In genomic region chr2:27954261-27954673, GRCh38 we compare ENCODE assay signal across 10 cellular contexts.
A peak's percentile ranks its signal among the peaks of the same experiment; 100 is the strongest.
DNase-seq lines count a peak whose midpoint lies in the region; ATAC-seq and TF ChIP-seq lines count a peak whose summit lies in the region.
"Had no signal": no experiment of that assay in that cellular context is flagged by ENCODE, and none has a peak within 500 bp of the region (broad histone marks: within the 10 kb centered on the region; RNA-seq: fewer than 3 reads in every experiment).

No MANE protein-coding gene starts in this region.

- H4K20me1 ChIP-seq in Loucy (ENCODE audit: insufficient read depth, low read length, poor library complexity, severe bottlenecking), result no peaks in the 10 kb centered on the region

- H3K9ac ChIP-seq in Loucy (ENCODE audit: low read depth, low read length, poor library complexity, severe bottlenecking), result peak overlapping the region; percentile 75

- H3K27ac Mint-ChIP-seq in natural killer cell, result peak overlapping the region; percentile 44 to 76

- in situ Hi-C loops in ACHN (cut with HindIII; ENCODE audit: low pct_ligation_motif_present, low pct_unique_long_range_greater_than_20kb, low sequenced_read_pairs), result no loop called here

- H3K36me3 ChIP-seq in Loucy (ENCODE audit: insufficient read depth, low read length), result no peaks in the 10 kb centered on the region

- no peaks in the 10 kb centered on the region for H3K27me3 Mint-ChIP-seq in natural killer cell (ENCODE audit: low read depth in 2 of 2)
- H3K27me3 Mint-ChIP-seq: naive B cell had no signal

- H3K9me3 Mint-ChIP-seq in natural killer cell, result no peaks in the 10 kb centered on the region

- H3K4me1 ChIP-seq in Loucy (ENCODE audit: insufficient read depth, low read length, poor library complexity, severe bottlenecking), result peaks cover 79% of the 10 kb centered on the region

- H3K4me3 Mint-ChIP-seq in natural killer cell, result no peak overlapping the region

- H3K9me3 ChIP-seq in Loucy (ENCODE audit: insufficient read depth, low read depth, low read length), result peaks cover 5% of the 10 kb centered on the region; the same call in 1 of the 2 replicates

- ATAC-seq in natural killer cell (no peak), HG03520 (IDR thresholded peaks at IDR 0.05; ENCODE audit: unreplicated experiment) (no peak)

- H3K27me3 ChIP-seq in Loucy (ENCODE audit: insufficient read depth, low read length, poor library complexity, severe bottlenecking), result no peaks in the 10 kb centered on the region

- peak overlapping the region; percentile 77 for H3K4me2 ChIP-seq in Loucy (ENCODE audit: low read depth, low read length, poor library complexity, severe bottlenecking)

- H3K36me3 Mint-ChIP-seq in natural killer cell, result no peaks in the 10 kb centered on the region

- H3K4me1 Mint-ChIP-seq in natural killer cell, result peaks cover 48 to 73% of the 10 kb centered on the region in 2 donors

- no peak for TF ChIP-seq CTCF in Loucy (conservative IDR thresholded peaks at IDR 0.05; ENCODE audit: low read length)
- no peak for TF ChIP-seq CTCF in cardiac fibroblast (IDR thresholded peaks at IDR 0.05; ENCODE audit: low read depth, low read length)
- no peak for TF ChIP-seq CTCF in natural killer cell (IDR thresholded peaks at IDR 0.05)

- H3K9me2 ChIP-seq in Loucy (replicated peaks; ENCODE audit: low read depth, low read length), result no peaks in the 10 kb centered on the region

- H3K79me2 ChIP-seq in Loucy (ENCODE audit: insufficient read depth, low read length), result peaks cover 36% of the 10 kb centered on the region

- H3F3A ChIP-seq in Loucy (ENCODE audit: low read depth), result peaks cover 18% of the 10 kb centered on the region

- H3K4me3 ChIP-seq in Loucy (ENCODE audit: low read length, poor library complexity, severe bottlenecking) (peak overlapping the region; percentile 54), cardiac fibroblast (replicated peaks in 1 of 2; ENCODE audit: low read depth in 2 of 2, low read length in 2 of 2) (no peak overlapping the region)

- no peak overlapping the region for H2AFZ ChIP-seq in Loucy (ENCODE audit: low read length)

- DNase-seq in ACHN (peak; percentile 67), cardiac fibroblast (ENCODE audit: low read depth in 2 of 2) (peak; percentile 50 to 61), natural killer cell (no peak), cortex of kidney (lab: John Stamatoyannopoulos, UW) (no peak), T1000 (lab: John Stamatoyannopoulos, UW) (no peak), T-helper 1 cell (no peak)
- DNase-seq: DMS79, naive B cell had no signal

- intact Hi-C loops in natural killer cell (cut with micrococcal nuclease), result no loop called here

Comparison
In these comparisons a context has a peak if more than half of its experiments do, and no peak if none do; other contexts are left out.
1. DNase-seq: peak in ACHN (single experiment) and cardiac fibroblast (2 of 2); none in natural killer cell (single experiment), cortex of kidney (single experiment), T1000 (single experiment) and T-helper 1 cell (0 of 5).